10 cellular contexts compared by ENCODE assay signal in the genomic region with DNA sequence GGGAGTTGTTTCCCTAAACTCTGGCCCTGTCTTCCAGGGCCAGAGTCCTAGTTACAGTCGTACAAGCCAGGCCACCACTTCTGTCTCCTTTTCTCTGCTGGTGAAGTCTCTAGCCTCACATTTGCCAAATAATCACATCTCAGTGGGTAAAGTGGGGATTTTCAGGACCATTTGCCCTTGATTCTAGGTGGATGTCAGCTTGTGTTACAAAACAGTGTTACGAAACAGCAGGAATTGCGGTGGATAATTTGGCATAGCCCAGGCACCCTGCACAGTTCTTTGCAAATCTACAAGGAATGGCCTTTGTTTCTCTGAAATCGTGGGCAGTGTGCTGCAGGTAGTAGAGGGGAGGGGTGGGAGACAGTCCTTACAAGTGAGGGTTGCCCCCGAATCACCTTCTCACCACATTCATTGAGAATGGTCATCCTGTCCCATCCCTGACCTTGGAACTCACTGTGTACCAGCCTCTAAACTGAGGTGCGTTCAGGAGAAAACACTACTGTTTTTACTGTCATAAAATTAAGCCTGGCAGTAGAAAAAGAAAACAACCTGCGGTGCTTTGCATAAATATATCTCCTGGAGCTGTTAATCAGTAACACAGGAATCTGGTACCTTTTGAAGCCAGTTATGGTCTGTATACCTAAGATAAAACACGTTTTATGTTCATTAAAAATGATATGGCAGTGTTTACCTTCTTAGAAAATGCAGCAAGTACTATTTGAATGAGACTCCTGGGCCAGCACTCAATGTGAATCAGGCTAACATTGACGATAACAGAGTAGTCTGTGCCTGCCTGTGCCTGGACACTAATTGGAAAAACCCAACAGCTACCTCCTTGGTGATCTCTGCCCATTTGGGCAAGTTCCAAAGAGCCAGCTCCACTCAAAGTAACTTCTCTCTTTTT. TPM values are rescaled to one million over a fixed set of nuclear protein-coding genes. Genes with fewer than 3 reads are reported as not detected.
DNase-seq lines count a peak whose midpoint lies in the region; ATAC-seq and TF ChIP-seq lines count a peak whose summit lies in the region.
"Had no signal": no experiment of that assay in that cellular context is flagged by ENCODE, and none has a peak within 500 bp of the region (broad histone marks: within the 10 kb centered on the region; RNA-seq: fewer than 3 reads in every experiment).

No MANE protein-coding gene starts in this region.

- H3K4me2 ChIP-seq in mesenchymal stem cell (ENCODE audit: low read length, poor library complexity, severe bottlenecking): peak overlapping the region; percentile 17

- TF ChIP-seq CTCF in Calu3 (IDR thresholded peaks at IDR 0.05; ENCODE audit: unreplicated experiment) (no peak), body of pancreas (IDR thresholded peaks at IDR 0.05) (no peak), lower leg skin (IDR thresholded peaks at IDR 0.05) (no peak)

- DNase-seq in Calu3: no peak
- DNase-seq in body of pancreas: peak; percentile 72 to 94 (median 86)
- DNase-seq in mesenchymal stem cell: no peak
- no peak for DNase-seq in NCI-H774 (lab: John Stamatoyannopoulos, UW)
- DNase-seq in lower leg skin (ENCODE audit: low spot score in 2 of 2): no peak
- no peak for DNase-seq in activated CD4-positive, alpha-beta T cell treated with anti-CD3 and anti-CD28 coated beads for 48 hours
- DNase-seq: CD4-positive, CD25-positive, alpha-beta regulatory T cell had no signal

- peaks cover 11% of the 10 kb centered on the region for H3K79me1 ChIP-seq in mesenchymal stem cell (replicated peaks; ENCODE audit: low read length, poor library complexity, severe bottlenecking)

- no TSS peak for BruUV-seq in Calu3 (replicated peaks; lab: Mats Ljungman, UMichigan)

- H3K4me3 Mint-ChIP-seq in Calu3 (ENCODE audit: low read depth, unreplicated experiment): peak overlapping the region; percentile 32
- H3K4me3 Mint-ChIP-seq: CD4-positive, CD25-positive, alpha-beta regulatory T cell; IgD-negative memory B cell had no signal

- H2AFZ ChIP-seq in mesenchymal stem cell (ENCODE audit: low read depth, low read length): no peak overlapping the region

- TF ChIP-seq POLR2A in body of pancreas (IDR thresholded peaks at IDR 0.05) (no peak), lower leg skin (IDR thresholded peaks at IDR 0.05) (no peak)

- H3K4me1 Mint-ChIP-seq in Calu3 (ENCODE audit: low read depth, unreplicated experiment): peaks cover 78% of the 10 kb centered on the region
- H3K4me1 Mint-ChIP-seq: IgD-negative memory B cell had no signal

- H3K27me3 ChIP-seq in body of pancreas (no peaks in the 10 kb centered on the region), mesenchymal stem cell (ENCODE audit: control insufficient read depth in 1 of 2, insufficient read depth in 1 of 2, low read length in 2 of 2) (peaks cover 0 to 7% of the 10 kb centered on the region in 2 experiments)

- WGBS in body of pancreas, 2 donors: 9 to 13% methylated on average over 9 of the region's 9 CpGs
- 93% methylated on average over 9 of the region's 9 CpGs for WGBS in mesenchymal stem cell
- WGBS in lower leg skin, 2 donors: 57 to 66% methylated on average over 9 of the region's 9 CpGs

- H2BK5ac ChIP-seq in mesenchymal stem cell (ENCODE audit: low read depth, low read length, poor library complexity, severe bottlenecking): no peak overlapping the region

- peak overlapping the region; percentile 76 to 87 (median 82) for H3K27ac ChIP-seq in body of pancreas
- H3K27ac ChIP-seq in mesenchymal stem cell (ENCODE audit: low read length, poor library complexity, severe bottlenecking): peak overlapping the region; percentile 43

- no peak overlapping the region for H3K4ac ChIP-seq in mesenchymal stem cell (ENCODE audit: low read depth in 1 of 2, low read length in 2 of 2)

- H2BK120ac ChIP-seq in mesenchymal stem cell (ENCODE audit: low read depth, low read length): no peak overlapping the region

- H2BK15ac ChIP-seq in mesenchymal stem cell (ENCODE audit: low read depth, poor library complexity, severe bottlenecking): no peak overlapping the region

- no peak overlapping the region for H3K18ac ChIP-seq in mesenchymal stem cell (ENCODE audit: low read depth in 1 of 2, low read length in 2 of 2)

- intact Hi-C loops in Calu3 (cut with micrococcal nuclease; ENCODE audit: unreplicated experiment) (no loop called here), body of pancreas (cut with DNase I) (no loop called here), lower leg skin (cut with DNase I; ENCODE audit: low total_unique reads) (no loop called here)

- no peaks in the 10 kb centered on the region for H3K27me3 Mint-ChIP-seq in Calu3 (ENCODE audit: unreplicated experiment)
- H3K27me3 Mint-ChIP-seq: CD4-positive, CD25-positive, alpha-beta regulatory T cell; IgD-negative memory B cell had no signal

- no peak overlapping the region for H4K8ac ChIP-seq in mesenchymal stem cell (ENCODE audit: low read length)

- no peak overlapping the region for H3K27ac Mint-ChIP-seq in Calu3 (ENCODE audit: unreplicated experiment)
- H3K27ac Mint-ChIP-seq: CD4-positive, CD25-positive, alpha-beta regulatory T cell; IgD-negative memory B cell had no signal

- H2BK12ac ChIP-seq in mesenchymal stem cell (ENCODE audit: low read length in 2 of 2): peak overlapping the region in 1 of 2 experiments; percentile 21

- H3K36me3 Mint-ChIP-seq in Calu3 (ENCODE audit: insufficient read depth, unreplicated experiment): peaks cover 23% of the 10 kb centered on the region
- H3K36me3 Mint-ChIP-seq: CD4-positive, CD25-positive, alpha-beta regulatory T cell had no signal

- CTCF ChIA-PET in Calu3 (lab: Charles Lee): interaction anchor here (2.4 kb wide), 1 partner anchor 21 kb away, joined by 7 read pairs; no protein-coding TSS in a partner anchor

- H3K4me1 ChIP-seq in body of pancreas: peaks cover 97% of the 10 kb centered on the region
- peaks cover 20% of the 10 kb centered on the region for H3K4me1 ChIP-seq in mesenchymal stem cell (ENCODE audit: control insufficient read depth, insufficient read depth, low read depth, low read length)

- H3K9me3 Mint-ChIP-seq in Calu3 (ENCODE audit: low read depth, unreplicated experiment): peaks cover 4% of the 10 kb centered on the region
- H3K9me3 Mint-ChIP-seq: CD4-positive, CD25-positive, alpha-beta regulatory T cell; IgD-negative memory B cell had no signal

- no peaks in the 10 kb centered on the region for H3K9me3 ChIP-seq in body of pancreas
- H3K9me3 ChIP-seq in mesenchymal stem cell (ENCODE audit: control insufficient read depth, low read length): no peaks in the 10 kb centered on the region

- no peak overlapping the region for H3K4me3 ChIP-seq in body of pancreas
- no peak overlapping the region for H3K4me3 ChIP-seq in mesenchymal stem cell (ENCODE audit: insufficient read depth in 1 of 2, low read depth in 1 of 2, low read length in 2 of 2)
- no peak overlapping the region for H3K4me3 ChIP-seq in lower leg skin (ENCODE audit: low read depth, poor library complexity, severe bottlenecking)

- peak overlapping the region; percentile 12 for H3K9ac ChIP-seq in mesenchymal stem cell (ENCODE audit: low read length)

- H3K36me3 ChIP-seq in body of pancreas (replicated peaks in 1 of 2; ENCODE audit: insufficient read depth in 1 of 2, low read depth in 2 of 2) (no peaks in the 10 kb centered on the region), mesenchymal stem cell (ENCODE audit: control insufficient read depth in 1 of 2, insufficient read depth in 2 of 2, low read depth in 1 of 2, low read length in 2 of 2) (no peaks in the 10 kb centered on the region)

- ATAC-seq in HG02840 (IDR thresholded peaks at IDR 0.05; ENCODE audit: low FRiP score, unreplicated experiment): peak; percentile 46
- ATAC-seq in body of pancreas: peak; percentile 80
- ATAC-seq in HG02938 (IDR thresholded peaks at IDR 0.05; ENCODE audit: unreplicated experiment): no peak

- no peak overlapping the region for H2AK5ac ChIP-seq in mesenchymal stem cell (ENCODE audit: low read length, severe bottlenecking)

- no peak overlapping the region for H4K91ac ChIP-seq in mesenchymal stem cell (ENCODE audit: low read length)

- H3K14ac ChIP-seq in mesenchymal stem cell (ENCODE audit: low read length in 2 of 2): no peak overlapping the region

- no peak overlapping the region for H3K23ac ChIP-seq in mesenchymal stem cell (ENCODE audit: low read length in 2 of 2)

RNA-seq across cellular contexts. Expression of gene CYSTM1, which starts 44.3 kb away (rescaled TPM):
- total RNA-seq in Calu3 (2022): 198 and 259 TPM in 2 replicates
- 10 to 100 TPM; 56.8 to 97.2 TPM for total RNA-seq in body of pancreas
- polyA plus RNA-seq in mesenchymal stem cell (2013, experiment 1 of 2): 40.5 TPM
- polyA plus RNA-seq in mesenchymal stem cell (2013, experiment 2 of 2): 40.9 TPM
- 10 to 100 TPM; 12.9 to 53.6 (median 33.0) TPM for total RNA-seq in lower leg skin

Comparison
In these comparisons a context has a peak if more than half of its experiments do, and no peak if none do; other contexts are left out.
1. DNase-seq: peak in body of pancreas (4 of 4); none in Calu3 (single experiment), mesenchymal stem cell (single experiment), NCI-H774 (single experiment), lower leg skin (0 of 2) and activated CD4-positive, alpha-beta T cell treated with anti-CD3 and anti-CD28 coated beads for 48 hours (single experiment).